Comparison of ENCODE assay signal across 20 cellular contexts in genomic region chr2:67165141-67165990, GRCh38.
DNase-seq lines count a peak whose midpoint lies in the region; ATAC-seq and TF ChIP-seq lines count a peak whose summit lies in the region.
"Had no signal": no experiment of that assay in that cellular context is flagged by ENCODE, and none has a peak within 500 bp of the region (broad histone marks: within the 10 kb centered on the region; RNA-seq: fewer than 3 reads in every experiment).

No MANE protein-coding gene starts in this region.

- H3K27me3 ChIP-seq in lower lobe of right lung (ENCODE audit: low read depth), result no peaks in the 10 kb centered on the region

- in situ Hi-C loops in astrocyte of the spinal cord (cut with HindIII; ENCODE audit: low sequenced_read_pairs), result no loop called here

- H3K4me3 ChIP-seq in astrocyte of the spinal cord (ENCODE audit: low read depth, low read length) (no peak overlapping the region), lower lobe of right lung (no peak overlapping the region)
- H3K4me3 ChIP-seq: K562 had no signal

- H3K4me1 ChIP-seq in lower lobe of right lung, result no peaks in the 10 kb centered on the region

- peak; percentile 6 to 57 for DNase-seq in NCI-H2081 (lab: John Stamatoyannopoulos, UW)
- no peak for DNase-seq in NCI-H2081 treated with DMSO at 0.1 percent for 48 hours (lab: John Stamatoyannopoulos, UW)
- peak; percentile 99 for DNase-seq in NCI-H2227 treated with DMSO at 0.1 percent for 48 hours (lab: John Stamatoyannopoulos, UW)
- peak; percentile 25 for DNase-seq in astrocyte of the spinal cord (ENCODE audit: low read depth, low spot score)
- no peak for DNase-seq in lower lobe of right lung
- no peak for DNase-seq in activated CD8-positive, alpha-beta memory T cell treated with anti-CD3 and anti-CD28 coated beads for 24 hours
- no peak for DNase-seq in stimulated activated CD4-positive, alpha-beta T cell treated with anti-CD3 and anti-CD28 coated beads, Interleukin-12 subunit alpha, Interleukin-12 subunit beta, amount 100 ng/mL, for 4 hours
- DNase-seq: AML-193, DMS 273 treated with DMSO at 0.1 percent for 48 hours, H9, NCI-H2171, NCI-H82, PC-3, RPMI8226, SHP77 treated with DMSO at 0.1 percent for 48 hours, SK-N-SH had no signal

- no peak for ATAC-seq in lower lobe of right lung
- no peak for ATAC-seq in esophagus mucosa
- ATAC-seq: K562, PC-3 had no signal

- TF ChIP-seq CTCF in astrocyte of the spinal cord (IDR thresholded peaks at IDR 0.05; ENCODE audit: low read depth, low read length) (no peak), lower lobe of right lung (IDR thresholded peaks at IDR 0.05) (no peak)

- no peak overlapping the region for H3K27ac ChIP-seq in lower lobe of right lung
- H3K27ac ChIP-seq: 22Rv1, C4-2B had no signal

- H3K9me3 ChIP-seq in lower lobe of right lung, result no peaks in the 10 kb centered on the region
- H3K9me3 ChIP-seq: SK-N-SH had no signal

- intact Hi-C loops in lower lobe of right lung (cut with DNase I), result no loop called here

- no peaks in the 10 kb centered on the region for H3K36me3 ChIP-seq in lower lobe of right lung

Comparison
In these comparisons a context has a peak if more than half of its experiments do, and no peak if none do; other contexts are left out.
1. DNase-seq: peak in NCI-H2081 (2 of 2), NCI-H2227 treated with DMSO at 0.1 percent for 48 hours (single experiment) and astrocyte of the spinal cord (single experiment); none in NCI-H2081 treated with DMSO at 0.1 percent for 48 hours (single experiment), lower lobe of right lung (single experiment), activated CD8-positive, alpha-beta memory T cell treated with anti-CD3 and anti-CD28 coated beads for 24 hours (single experiment) and stimulated activated CD4-positive, alpha-beta T cell treated with anti-CD3 and anti-CD28 coated beads, Interleukin-12 subunit alpha, Interleukin-12 subunit beta, amount 100 ng/mL, for 4 hours (single experiment).